Comparison of ENCODE assay signal across 3 cellular contexts in the genomic region with DNA sequence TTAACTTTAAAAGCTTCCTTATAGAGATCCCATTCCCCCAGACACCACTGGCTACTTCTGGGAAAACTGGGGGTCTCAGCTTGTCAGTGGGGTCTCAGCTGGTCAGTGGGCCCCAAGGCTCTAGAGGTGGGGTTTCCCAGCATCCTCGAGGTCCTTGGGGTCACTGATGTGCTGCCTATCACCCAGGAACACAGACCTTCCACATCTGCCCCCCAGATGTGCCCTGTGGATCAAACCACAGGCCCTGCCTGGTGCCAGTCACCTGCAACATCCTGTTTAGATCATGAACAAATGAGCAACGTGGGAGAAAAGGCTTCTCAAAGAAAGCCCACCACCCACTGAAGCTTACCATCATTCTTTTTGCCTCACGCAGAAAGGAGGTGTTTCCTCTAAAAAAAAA.
"Had no signal": no experiment of that assay in that cellular context is flagged by ENCODE, and none has a peak within 500 bp of the region (broad histone marks: within the 10 kb centered on the region; RNA-seq: fewer than 3 reads in every experiment).

No MANE protein-coding gene starts in this region.

- H3K27ac Mint-ChIP-seq: GM23338 had no signal

- ATAC-seq: GM23338 had no signal

- H3K4me2 ChIP-seq: GM23338 had no signal

- H3K4me3 ChIP-seq: GM23338 had no signal

- DNase-seq: HCEC 1CT, IMR-90 had no signal

- H3K4me1 Mint-ChIP-seq: GM23338 had no signal

- H3K4me3 Mint-ChIP-seq: GM23338 had no signal

- H2AFZ ChIP-seq: GM23338 had no signal

- H3K9me3 Mint-ChIP-seq: GM23338 had no signal
